ENCODE assay signal across 9 cellular contexts in the genomic region with DNA sequence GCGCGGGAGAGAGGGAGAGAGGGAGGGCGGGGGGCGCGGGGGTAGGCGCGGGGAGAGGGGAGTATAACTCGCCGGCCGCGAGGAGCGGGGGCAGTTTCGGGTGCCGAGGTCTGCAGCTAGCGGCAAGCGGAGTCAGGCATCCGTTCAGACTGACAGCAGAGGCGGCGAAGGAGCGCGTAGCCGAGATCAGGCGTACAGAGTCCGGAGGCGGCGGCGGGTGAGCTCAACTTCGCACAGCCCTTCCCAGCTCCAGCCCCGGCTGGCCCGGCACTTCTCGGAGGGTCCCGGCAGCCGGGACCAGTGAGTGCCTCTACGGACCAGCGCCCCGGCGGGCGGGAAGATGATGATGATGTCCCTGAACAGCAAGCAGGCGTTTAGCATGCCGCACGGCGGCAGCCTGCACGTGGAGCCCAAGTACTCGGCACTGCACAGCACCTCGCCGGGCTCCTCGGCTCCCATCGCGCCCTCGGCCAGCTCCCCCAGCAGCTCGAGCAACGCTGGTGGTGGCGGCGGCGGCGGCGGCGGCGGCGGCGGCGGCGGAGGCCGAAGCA. TPM values are rescaled to one million over a fixed set of nuclear protein-coding genes. Genes with fewer than 3 reads are reported as not detected.
DNase-seq lines count a peak whose midpoint lies in the region; ATAC-seq and TF ChIP-seq lines count a peak whose summit lies in the region.
"Had no signal": no experiment of that assay in that cellular context is flagged by ENCODE, and none has a peak within 500 bp of the region (broad histone marks: within the 10 kb centered on the region; RNA-seq: fewer than 3 reads in every experiment).

Gene POU4F2, plus strand, starts transcription at position 93 of the 551 bp plus-strand sequence. Its CDS starts 248 bp downstream, at position 341.

- 2 to 9% (median 3%) methylated on average over 40 to 64 of the region's 64 CpGs for WGBS in spleen, 5 donors

- CTCF ChIA-PET in activated CD4-positive, alpha-beta T cell treated with anti-CD3 and anti-CD28 coated beads for 36 hours (lab: Charles Lee) = no interaction called here

- no peak for TF ChIP-seq POLR2A in spleen (IDR thresholded peaks at IDR 0.05)

- H3K27me3 Mint-ChIP-seq in activated CD4-positive, alpha-beta T cell treated with anti-CD3 and anti-CD28 coated beads for 36 hours = peaks cover 75% of the 10 kb centered on the region
- peaks cover 88% of the 10 kb centered on the region for H3K27me3 Mint-ChIP-seq in T-helper 1 cell treated with Interleukin-12 subunit alpha and Interleukin-12 subunit beta and Interleukin-4 antibody, amounts not matched to agents 30 μg/mL and 1 μg/mL, for 36 hours (ENCODE audit: low read depth)

- no peaks in the 10 kb centered on the region for H3K9me3 ChIP-seq in left ventricle myocardium inferior (replicated peaks)
- H3K9me3 ChIP-seq in spleen = peaks cover 0 to 6% (median 0%) of the 10 kb centered on the region in 8 donors

- intact Hi-C loops in activated CD4-positive, alpha-beta T cell treated with anti-CD3 and anti-CD28 coated beads for 36 hours (cut with DNase I, micrococcal nuclease) = loop anchor here (5.0 kb wide), 1 partner anchor 297 kb away; no protein-coding TSS in a partner anchor
- intact Hi-C loops in left ventricle myocardium inferior (cut with micrococcal nuclease) = no loop called here
- intact Hi-C loops in spleen (cut with DNase I; ENCODE audit: low total_unique reads) = no loop called here

- H3K9me3 Mint-ChIP-seq in activated CD4-positive, alpha-beta T cell treated with anti-CD3 and anti-CD28 coated beads for 36 hours (ENCODE audit: low read depth) = peaks cover 4% of the 10 kb centered on the region
- H3K9me3 Mint-ChIP-seq in T-helper 1 cell treated with Interleukin-12 subunit alpha and Interleukin-12 subunit beta and Interleukin-4 antibody, amounts not matched to agents 30 μg/mL and 1 μg/mL, for 36 hours = peaks cover 16% of the 10 kb centered on the region

- H3K27ac ChIP-seq in left ventricle myocardium inferior (replicated peaks) = no peak within 1 kb of the TSS
- no peak within 1 kb of the TSS for H3K27ac ChIP-seq in spleen

- H3K4me3 ChIP-seq in left ventricle myocardium inferior (peak within 1 kb of the TSS; percentile 52), spleen (peak within 1 kb of the TSS in 6 of 8 donors; percentile 4 to 54 (median 17))

- no peaks in the 10 kb centered on the region for H3K36me3 Mint-ChIP-seq in activated CD4-positive, alpha-beta T cell treated with anti-CD3 and anti-CD28 coated beads for 36 hours (ENCODE audit: low read depth)
- peaks cover 14% of the 10 kb centered on the region for H3K36me3 Mint-ChIP-seq in T-helper 1 cell treated with Interleukin-12 subunit alpha and Interleukin-12 subunit beta and Interleukin-4 antibody, amounts not matched to agents 30 μg/mL and 1 μg/mL, for 36 hours (ENCODE audit: low read depth)

- peak; percentile 59 for ATAC-seq in activated CD4-positive, alpha-beta T cell treated with anti-CD3 and anti-CD28 coated beads for 36 hours
- no peak for ATAC-seq in GM19467 (IDR thresholded peaks at IDR 0.05; ENCODE audit: unreplicated experiment)

- H3K27ac Mint-ChIP-seq in activated CD4-positive, alpha-beta T cell treated with anti-CD3 and anti-CD28 coated beads for 36 hours = no peak within 1 kb of the TSS
- H3K27ac Mint-ChIP-seq in T-helper 1 cell treated with Interleukin-12 subunit alpha and Interleukin-12 subunit beta and Interleukin-4 antibody, amounts not matched to agents 30 μg/mL and 1 μg/mL, for 36 hours = peak within 1 kb of the TSS; percentile 57

- POLR2A ChIA-PET in activated CD4-positive, alpha-beta T cell treated with anti-CD3 and anti-CD28 coated beads for 36 hours (lab: Charles Lee) = no interaction called here

- peaks cover 100% of the 10 kb centered on the region for H3K27me3 ChIP-seq in left ventricle myocardium inferior (ENCODE audit: low read depth)
- H3K27me3 ChIP-seq in spleen (replicated peaks in 1 of 7) = peaks cover 4 to 100% (median 78%) of the 10 kb centered on the region in 7 donors

- peak within 1 kb of the TSS; percentile 26 for H3K4me3 Mint-ChIP-seq in activated CD4-positive, alpha-beta T cell treated with anti-CD3 and anti-CD28 coated beads for 36 hours
- peak within 1 kb of the TSS; percentile 54 for H3K4me3 Mint-ChIP-seq in T-helper 1 cell treated with Interleukin-12 subunit alpha and Interleukin-12 subunit beta and Interleukin-4 antibody, amounts not matched to agents 30 μg/mL and 1 μg/mL, for 36 hours

- DNase-seq in activated CD4-positive, alpha-beta T cell treated with anti-CD3 and anti-CD28 coated beads for 36 hours = peak; percentile 53
- no peak for DNase-seq in activated CD4-positive, alpha-beta T cell treated with anti-CD3 and anti-CD28 coated beads, Interleukin-2, amount 50 U/mL, for 48 hours
- DNase-seq in left ventricle myocardium inferior (no peak), spleen (no peak), NCI-H774 (lab: John Stamatoyannopoulos, UW) (no peak)
- no peak for DNase-seq in stimulated activated naive CD4-positive, alpha-beta T cell treated with Interleukin-2 at 50 U/mL for 16 hours (lab: John Stamatoyannopoulos, UW)

- H3K4me1 Mint-ChIP-seq in activated CD4-positive, alpha-beta T cell treated with anti-CD3 and anti-CD28 coated beads for 36 hours = peaks cover 22% of the 10 kb centered on the region
- peaks cover 6% of the 10 kb centered on the region for H3K4me1 Mint-ChIP-seq in T-helper 1 cell treated with Interleukin-12 subunit alpha and Interleukin-12 subunit beta and Interleukin-4 antibody, amounts not matched to agents 30 μg/mL and 1 μg/mL, for 36 hours (ENCODE audit: low read depth)

- no peaks in the 10 kb centered on the region for H3K36me3 ChIP-seq in left ventricle myocardium inferior
- H3K36me3 ChIP-seq in spleen = no peaks in the 10 kb centered on the region

- peaks cover 31% of the 10 kb centered on the region for H3K4me1 ChIP-seq in left ventricle myocardium inferior
- H3K4me1 ChIP-seq in spleen = peaks cover 4 to 29% (median 16%) of the 10 kb centered on the region in 6 donors

- TF ChIP-seq CTCF in left ventricle myocardium inferior (IDR thresholded peaks at IDR 0.05; ENCODE audit: borderline replicate concordance) (no peak), spleen (IDR thresholded peaks at IDR 0.05 in 8 of 11, conservative IDR thresholded peaks at IDR 0.05 in 3 of 11) (no peak)

RNA-seq across cellular contexts. Expression of gene POU4F2, which starts in this region (rescaled TPM):
- not detected for total RNA-seq in activated CD4-positive, alpha-beta T cell treated with anti-CD3 and anti-CD28 coated beads for 36 hours
- total RNA-seq in left ventricle myocardium inferior (not detected), spleen (not detected)
- polyA plus RNA-seq in spleen = not detected
- total RNA-seq: mesenteric fat pad had no signal

Comparison
In these comparisons a context has a peak if more than half of its experiments do, and no peak if none do; other contexts are left out.
1. Peak in DNase-seq and ATAC-seq in activated CD4-positive, alpha-beta T cell treated with anti-CD3 and anti-CD28 coated beads for 36 hours; RNA of the gene not detected or under 1 TPM.
2. intact Hi-C loops: an anchor here in activated CD4-positive, alpha-beta T cell treated with anti-CD3 and anti-CD28 coated beads for 36 hours (5.0 kb wide); none called in left ventricle myocardium inferior and spleen.